1 cellular context compared by ENCODE assay signal in genomic region chr22:38717244-38717643, GRCh38.
TF ChIP-seq lines count a peak whose summit lies in the region.

No MANE protein-coding gene starts in this region.

TF ChIP-seq in HCT116, 20 proteins besides CTCF, POLR2A, EP300 and RAD21 (continued from another document):
- TF ChIP-seq, protein P1, sequence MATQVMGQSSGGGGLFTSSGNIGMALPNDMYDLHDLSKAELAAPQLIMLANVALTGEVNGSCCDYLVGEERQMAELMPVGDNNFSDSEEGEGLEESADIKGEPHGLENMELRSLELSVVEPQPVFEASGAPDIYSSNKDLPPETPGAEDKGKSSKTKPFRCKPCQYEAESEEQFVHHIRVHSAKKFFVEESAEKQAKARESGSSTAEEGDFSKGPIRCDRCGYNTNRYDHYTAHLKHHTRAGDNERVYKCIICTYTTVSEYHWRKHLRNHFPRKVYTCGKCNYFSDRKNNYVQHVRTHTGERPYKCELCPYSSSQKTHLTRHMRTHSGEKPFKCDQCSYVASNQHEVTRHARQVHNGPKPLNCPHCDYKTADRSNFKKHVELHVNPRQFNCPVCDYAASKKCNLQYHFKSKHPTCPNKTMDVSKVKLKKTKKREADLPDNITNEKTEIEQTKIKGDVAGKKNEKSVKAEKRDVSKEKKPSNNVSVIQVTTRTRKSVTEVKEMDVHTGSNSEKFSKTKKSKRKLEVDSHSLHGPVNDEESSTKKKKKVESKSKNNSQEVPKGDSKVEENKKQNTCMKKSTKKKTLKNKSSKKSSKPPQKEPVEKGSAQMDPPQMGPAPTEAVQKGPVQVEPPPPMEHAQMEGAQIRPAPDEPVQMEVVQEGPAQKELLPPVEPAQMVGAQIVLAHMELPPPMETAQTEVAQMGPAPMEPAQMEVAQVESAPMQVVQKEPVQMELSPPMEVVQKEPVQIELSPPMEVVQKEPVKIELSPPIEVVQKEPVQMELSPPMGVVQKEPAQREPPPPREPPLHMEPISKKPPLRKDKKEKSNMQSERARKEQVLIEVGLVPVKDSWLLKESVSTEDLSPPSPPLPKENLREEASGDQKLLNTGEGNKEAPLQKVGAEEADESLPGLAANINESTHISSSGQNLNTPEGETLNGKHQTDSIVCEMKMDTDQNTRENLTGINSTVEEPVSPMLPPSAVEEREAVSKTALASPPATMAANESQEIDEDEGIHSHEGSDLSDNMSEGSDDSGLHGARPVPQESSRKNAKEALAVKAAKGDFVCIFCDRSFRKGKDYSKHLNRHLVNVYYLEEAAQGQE (IDR thresholded peaks at IDR 0.05; ENCODE audit: low read depth): no peak
- TF ChIP-seq ELF1 (IDR thresholded peaks at IDR 0.05; ENCODE audit: borderline replicate concordance, low read depth) (no peak), CBX3 (IDR thresholded peaks at IDR 0.05; ENCODE audit: low read depth) (no peak), SRF (IDR thresholded peaks at IDR 0.05; ENCODE audit: low read depth) (no peak), ZFX (IDR thresholded peaks at IDR 0.05) (no peak), JUND (IDR thresholded peaks at IDR 0.05) (no peak), ZNF274 (IDR thresholded peaks at IDR 0.05; ENCODE audit: low read depth, low read length) (no peak), TCF7L2 (IDR thresholded peaks at IDR 0.05; ENCODE audit: borderline replicate concordance, extremely low read depth, insufficient read depth, insufficient read length) (no peak), SIN3A (IDR thresholded peaks at IDR 0.05; ENCODE audit: low read depth) (no peak), EZH2phosphoT487 (IDR thresholded peaks at IDR 0.05; ENCODE audit: borderline replicate concordance) (no peak), YY1 (IDR thresholded peaks at IDR 0.05; ENCODE audit: extremely low read depth, insufficient replicate concordance, low read depth, low read length) (no peak), EZH2 (IDR thresholded peaks at IDR 0.05) (no peak), FOSL1 (IDR thresholded peaks at IDR 0.05; ENCODE audit: low read depth) (no peak), EGR1 (IDR thresholded peaks at IDR 0.05; ENCODE audit: low read depth) (no peak), CEBPB (IDR thresholded peaks at IDR 0.05; ENCODE audit: low read depth) (no peak)
TF ChIP-seq in HCT116: peak in this region for 0.
